In genomic region chr20:19682249-19682648, GRCh38 we compare ENCODE assay signal across 16 cellular contexts.
A peak's percentile ranks its signal among the peaks of the same experiment; 100 is the strongest.
DNase-seq lines count a peak whose midpoint lies in the region; ATAC-seq and TF ChIP-seq lines count a peak whose summit lies in the region.
"Had no signal": no experiment of that assay in that cellular context is flagged by ENCODE, and none has a peak within 500 bp of the region (broad histone marks: within the 10 kb centered on the region; RNA-seq: fewer than 3 reads in every experiment).

No MANE protein-coding gene starts in this region.

- POLR2A ChIA-PET in PC-9 (lab: Charles Lee; ENCODE audit: unreplicated experiment) = no interaction called here

- no peaks in the 10 kb centered on the region for H3K27me3 Mint-ChIP-seq in dendritic cell treated with granulocyte-macrophage colony-stimulating factor and Interleukin-4, amounts not matched to agents 40 ng/mL and 50 ng/mL, for 4 days
- peaks cover 16% of the 10 kb centered on the region for H3K27me3 Mint-ChIP-seq in activated T-helper 17 cell treated with anti-CD3 and anti-CD28 coated beads, Interleukin-2, amount 50 U/mL, for 72 hours
- no peaks in the 10 kb centered on the region for H3K27me3 Mint-ChIP-seq in type B pancreatic cell

- peaks cover 27% of the 10 kb centered on the region for H3K9me3 Mint-ChIP-seq in dendritic cell treated with granulocyte-macrophage colony-stimulating factor and Interleukin-4, amounts not matched to agents 40 ng/mL and 50 ng/mL, for 4 days
- no peaks in the 10 kb centered on the region for H3K9me3 Mint-ChIP-seq in activated T-helper 17 cell treated with anti-CD3 and anti-CD28 coated beads, Interleukin-2, amount 50 U/mL, for 72 hours
- H3K9me3 Mint-ChIP-seq in type B pancreatic cell = peaks cover 10% of the 10 kb centered on the region

- H3F3A ChIP-seq in PC-9 (ENCODE audit: insufficient read depth, low read depth) = no peaks in the 10 kb centered on the region

- H2AFZ ChIP-seq in PC-9 = no peak overlapping the region
- H2AFZ ChIP-seq: GM23248 had no signal

- H3K4me3 ChIP-seq in GM12865 (ENCODE audit: low read depth, low read length) (no peak overlapping the region), PC-9 (no peak overlapping the region)
- H3K4me3 ChIP-seq: GM23248 had no signal

- DNase-seq in GM12865 (ENCODE audit: low read depth) (peak; percentile 50), GM13976 (ENCODE audit: low spot score) (peak; percentile 20), type B pancreatic cell (ENCODE audit: extremely low spot score, unreplicated experiment) (no peak), PC-9 (no peak)
- DNase-seq: C1 segment of cervical spinal cord; CD4-positive, alpha-beta memory T cell; COR-L47; DMS153; DND-41; GM23248; H7; HCEC 1CT had no signal

- H3K36me3 Mint-ChIP-seq in dendritic cell treated with granulocyte-macrophage colony-stimulating factor and Interleukin-4, amounts not matched to agents 40 ng/mL and 50 ng/mL, for 4 days (ENCODE audit: low read depth) = peaks cover 21% of the 10 kb centered on the region
- no peaks in the 10 kb centered on the region for H3K36me3 Mint-ChIP-seq in activated T-helper 17 cell treated with anti-CD3 and anti-CD28 coated beads, Interleukin-2, amount 50 U/mL, for 72 hours (ENCODE audit: low read depth)
- H3K36me3 Mint-ChIP-seq in type B pancreatic cell = peaks cover 7% of the 10 kb centered on the region
- H3K36me3 Mint-ChIP-seq: CD4-positive, alpha-beta memory T cell had no signal

- BruUV-seq in PC-9 (replicated peaks; lab: Mats Ljungman, UMichigan) = no TSS peak

- intact Hi-C loops in dendritic cell treated with granulocyte-macrophage colony-stimulating factor and Interleukin-4, amounts not matched to agents 40 ng/mL and 50 ng/mL, for 4 days (cut with micrococcal nuclease) = no loop called here
- intact Hi-C loops in PC-9 (cut with micrococcal nuclease; ENCODE audit: unreplicated experiment) = no loop called here

- no peaks in the 10 kb centered on the region for H4K20me1 ChIP-seq in PC-9 (ENCODE audit: insufficient read depth)

- H3K4me3 Mint-ChIP-seq in dendritic cell treated with granulocyte-macrophage colony-stimulating factor and Interleukin-4, amounts not matched to agents 40 ng/mL and 50 ng/mL, for 4 days = no peak overlapping the region
- H3K4me3 Mint-ChIP-seq in activated T-helper 17 cell treated with anti-CD3 and anti-CD28 coated beads, Interleukin-2, amount 50 U/mL, for 72 hours = no peak overlapping the region
- no peak overlapping the region for H3K4me3 Mint-ChIP-seq in type B pancreatic cell
- H3K4me3 Mint-ChIP-seq: CD4-positive, alpha-beta memory T cell had no signal

- in situ Hi-C loops in GM13976 (cut with MboI; ENCODE audit: low sequenced_read_pairs, unreplicated experiment) = no loop called here

- no peaks in the 10 kb centered on the region for H3K4me1 ChIP-seq in PC-9 (replicated peaks; ENCODE audit: insufficient read depth)

- ATAC-seq in GM18907 (IDR thresholded peaks at IDR 0.05; ENCODE audit: unreplicated experiment) (peak; percentile 57), HG02970 (IDR thresholded peaks at IDR 0.05; ENCODE audit: low FRiP score, unreplicated experiment) (no peak)
- ATAC-seq in activated T-helper 17 cell treated with anti-CD3 and anti-CD28 coated beads, Interleukin-2, amount 50 U/mL, for 72 hours (replicated peaks) = no peak

- H3K4me2 ChIP-seq in PC-9 = no peak overlapping the region

- no peaks in the 10 kb centered on the region; the same call in 1 of the 2 replicates for H3K27me3 ChIP-seq in PC-9 (ENCODE audit: insufficient read depth, low read depth)

- H3K27ac Mint-ChIP-seq in dendritic cell treated with granulocyte-macrophage colony-stimulating factor and Interleukin-4, amounts not matched to agents 40 ng/mL and 50 ng/mL, for 4 days = peak overlapping the region; percentile 26
- no peak overlapping the region for H3K27ac Mint-ChIP-seq in activated T-helper 17 cell treated with anti-CD3 and anti-CD28 coated beads, Interleukin-2, amount 50 U/mL, for 72 hours
- no peak overlapping the region for H3K27ac Mint-ChIP-seq in type B pancreatic cell
- H3K27ac Mint-ChIP-seq: CD4-positive, alpha-beta memory T cell had no signal

- CTCF ChIA-PET in PC-9 (lab: Charles Lee) = no interaction called here

- no peaks in the 10 kb centered on the region for H3K9me2 ChIP-seq in PC-9 (ENCODE audit: insufficient read depth)

- H3K79me2 ChIP-seq in PC-9 (ENCODE audit: low read depth) = no peaks in the 10 kb centered on the region

- TF ChIP-seq CTCF in GM12865 (IDR thresholded peaks at IDR 0.05; ENCODE audit: insufficient read depth, low read depth, low read length, missing control alignments) (no peak), GM13976 (IDR thresholded peaks at IDR 0.05; ENCODE audit: borderline replicate concordance, control extremely low read depth, extremely low read depth, insufficient read depth, missing control alignments) (no peak), type B pancreatic cell (conservative IDR thresholded peaks at IDR 0.05) (no peak), PC-9 (conservative IDR thresholded peaks at IDR 0.05) (no peak)

- H3K36me3 ChIP-seq in PC-9 (ENCODE audit: low read depth) = no peaks in the 10 kb centered on the region

- H3K9me3 ChIP-seq in PC-9 (ENCODE audit: insufficient read depth, low read depth) = no peaks in the 10 kb centered on the region

- H3K27ac ChIP-seq in PC-9 = no peak overlapping the region
- H3K27ac ChIP-seq: GM23248 had no signal

- H3K4me1 Mint-ChIP-seq in dendritic cell treated with granulocyte-macrophage colony-stimulating factor and Interleukin-4, amounts not matched to agents 40 ng/mL and 50 ng/mL, for 4 days (ENCODE audit: low read depth) = peaks cover 40% of the 10 kb centered on the region
- H3K4me1 Mint-ChIP-seq in activated T-helper 17 cell treated with anti-CD3 and anti-CD28 coated beads, Interleukin-2, amount 50 U/mL, for 72 hours = no peaks in the 10 kb centered on the region
- H3K4me1 Mint-ChIP-seq in type B pancreatic cell (ENCODE audit: unreplicated experiment) = no peaks in the 10 kb centered on the region
- H3K4me1 Mint-ChIP-seq: CD4-positive, alpha-beta memory T cell had no signal

Comparison
In these comparisons a context has a peak if more than half of its experiments do, and no peak if none do; other contexts are left out.
1. DNase-seq: peak in GM12865 (single experiment) and GM13976 (single experiment); none in type B pancreatic cell (single experiment) and PC-9 (0 of 2).